ENCODE assay signal across 20 cellular contexts in genomic region chr11:124778281-124778680, GRCh38. TPM values are rescaled to one million over a fixed set of nuclear protein-coding genes. Genes with fewer than 3 reads are reported as not detected.
DNase-seq lines count a peak whose midpoint lies in the region; ATAC-seq, FAIRE-seq and TF ChIP-seq lines count a peak whose summit lies in the region.
"Had no signal": no experiment of that assay in that cellular context is flagged by ENCODE, and none has a peak within 500 bp of the region (broad histone marks: within the 10 kb centered on the region; RNA-seq: fewer than 3 reads in every experiment).

No MANE protein-coding gene starts in this region.

- TF ChIP-seq POLR2A in breast epithelium (IDR thresholded peaks at IDR 0.05) (no peak), K562 (conservative IDR thresholded peaks at IDR 0.05) (no peak)

- H2AFZ ChIP-seq in mammary epithelial cell (ENCODE audit: low read depth, low read length), result no peak overlapping the region
- H2AFZ ChIP-seq in K562 (ENCODE audit: low read depth, low read length), result no peak overlapping the region

- in situ Hi-C loops in mammary epithelial cell (cut with MboI; ENCODE audit: low sequenced_read_pairs in 2 of 2), result no loop called here
- in situ Hi-C loops in K562 (cut with MboI), result no loop called here

- H3K27me3 ChIP-seq in mammary epithelial cell (ENCODE audit: insufficient read depth, low read length), result no peaks in the 10 kb centered on the region
- no peaks in the 10 kb centered on the region for H3K27me3 ChIP-seq in breast epithelium
- H3K27me3 ChIP-seq in K562 (ENCODE audit: control insufficient read depth in 2 of 2, insufficient read depth in 2 of 2, low read length in 2 of 2), result no peaks in the 10 kb centered on the region
- no peaks in the 10 kb centered on the region for H3K27me3 ChIP-seq in CD4-positive, alpha-beta T cell (ENCODE audit: control insufficient read depth, insufficient read depth, low read length)
- H3K27me3 ChIP-seq: body of pancreas, heart left ventricle had no signal

- H3K36me3 Mint-ChIP-seq in CD4-positive, alpha-beta T cell (ENCODE audit: low read depth), result peaks cover 35% of the 10 kb centered on the region
- H3K36me3 Mint-ChIP-seq in nephron progenitor cell (ENCODE audit: low read depth), result peaks cover 54% of the 10 kb centered on the region
- peaks cover 14% of the 10 kb centered on the region for H3K36me3 Mint-ChIP-seq in activated CD8-positive, alpha-beta T cell treated with anti-CD3 and anti-CD28 coated beads, Interleukin-2, amount 10 ng/mL, durations not matched to agents 7 days and 5 days (ENCODE audit: low read depth)

- H3K4me2 ChIP-seq in mammary epithelial cell (ENCODE audit: insufficient read depth, low read depth, low read length) (no peak overlapping the region), K562 (ENCODE audit: insufficient read depth, low read length) (no peak overlapping the region)

- H3K36me3 ChIP-seq in mammary epithelial cell (ENCODE audit: insufficient read depth, low read length) (peaks cover 2% of the 10 kb centered on the region), breast epithelium (no peaks in the 10 kb centered on the region), K562 (ENCODE audit: control insufficient read depth, insufficient read depth, low read length) (no peaks in the 10 kb centered on the region)

- CTCF ChIA-PET in mammary epithelial cell (lab: Charles Lee; ENCODE audit: low non-redundant PET), result no interaction called here
- CTCF ChIA-PET in K562 (lab: Yijun Ruan, JAX; ENCODE audit: low intra/inter-chr PET ratio), result no interaction called here
- CTCF ChIA-PET in CD4-positive, alpha-beta T cell (lab: Charles Lee), result interaction anchor here (0.7 to 1.8 kb wide), 3 partner anchors 15 to 104 kb away, joined by 3 to 5 read pairs (median 4); partner anchors contain the start of genes SIAE and SPA17
- CTCF ChIA-PET in activated CD8-positive, alpha-beta T cell treated with anti-CD3 and anti-CD28 coated beads, Interleukin-2, amount 10 ng/mL, durations not matched to agents 7 days and 5 days (lab: Charles Lee), result interaction anchor here (0.9 to 4.1 kb wide), 5 partner anchors 15 to 32 kb away, joined by 3 to 25 read pairs (median 3); no protein-coding TSS in a partner anchor

- BruUV-seq in mammary epithelial cell (replicated peaks; lab: Mats Ljungman, UMichigan) (no TSS peak), K562 (replicated peaks; lab: Mats Ljungman, UMichigan) (no TSS peak)

- H3K4me1 Mint-ChIP-seq in CD4-positive, alpha-beta T cell (ENCODE audit: low read depth), result peaks cover 28% of the 10 kb centered on the region
- no peaks in the 10 kb centered on the region for H3K4me1 Mint-ChIP-seq in nephron progenitor cell
- peaks cover 23% of the 10 kb centered on the region for H3K4me1 Mint-ChIP-seq in activated CD8-positive, alpha-beta T cell treated with anti-CD3 and anti-CD28 coated beads, Interleukin-2, amount 10 ng/mL, durations not matched to agents 7 days and 5 days (ENCODE audit: low read depth)

- no peak for FAIRE-seq in K562 (lab: Jason Lieb, UNC)
- FAIRE-seq: endometrium had no signal

- no peaks in the 10 kb centered on the region for H3K9me3 ChIP-seq in mammary epithelial cell (replicated peaks; ENCODE audit: insufficient read depth, low read length)
- no peaks in the 10 kb centered on the region for H3K9me3 ChIP-seq in breast epithelium
- no peaks in the 10 kb centered on the region for H3K9me3 ChIP-seq in K562 (replicated peaks; ENCODE audit: control insufficient read depth, insufficient read depth, low read depth, low read length)
- H3K9me3 ChIP-seq in CD4-positive, alpha-beta T cell (ENCODE audit: control insufficient read depth, low read length), result no peaks in the 10 kb centered on the region
- H3K9me3 ChIP-seq: body of pancreas, heart left ventricle had no signal

- 96% methylated on average over 2 of the region's 2 CpGs for WGBS in mammary epithelial cell (ENCODE audit: low coverage, missing lambda C conversion rate)
- WGBS in K562 (ENCODE audit: insufficient coverage, low coverage, missing lambda C conversion rate), result 18% methylated on average over 2 of the region's 2 CpGs

- TF ChIP-seq EP300 in K562 (IDR thresholded peaks at IDR 0.05; ENCODE audit: low read length), result no peak

- no peaks in the 10 kb centered on the region for H3K9me1 ChIP-seq in K562 (ENCODE audit: control insufficient read depth, insufficient read depth, low read length)

- POLR2A ChIA-PET in K562 (lab: Yijun Ruan, JAX), result no interaction called here
- POLR2A ChIA-PET in CD4-positive, alpha-beta T cell (lab: Charles Lee), result no interaction called here
- POLR2A ChIA-PET in activated CD8-positive, alpha-beta T cell treated with anti-CD3 and anti-CD28 coated beads, Interleukin-2, amount 10 ng/mL, durations not matched to agents 7 days and 5 days (lab: Charles Lee), result no interaction called here

- H3K27ac ChIP-seq in mammary epithelial cell (ENCODE audit: insufficient read depth, low read depth, low read length), result no peak overlapping the region
- no peak overlapping the region for H3K27ac ChIP-seq in breast epithelium
- no peak overlapping the region for H3K27ac ChIP-seq in K562 (ENCODE audit: extremely low read depth, low read depth, low read length)
- no peak overlapping the region for H3K27ac ChIP-seq in CD4-positive, alpha-beta T cell (ENCODE audit: low read depth, low read length)

- no peak overlapping the region for H3K27ac Mint-ChIP-seq in CD4-positive, alpha-beta T cell
- no peak overlapping the region for H3K27ac Mint-ChIP-seq in nephron progenitor cell
- no peak overlapping the region for H3K27ac Mint-ChIP-seq in activated CD8-positive, alpha-beta T cell treated with anti-CD3 and anti-CD28 coated beads, Interleukin-2, amount 10 ng/mL, durations not matched to agents 7 days and 5 days
- H3K27ac Mint-ChIP-seq: activated CD8-positive, alpha-beta T cell treated with anti-CD3 and anti-CD28 coated beads for 36 hours; stimulated activated naive CD8-positive, alpha-beta T cell treated with anti-CD3 and anti-CD28 coated beads, Interleukin-15, Interleukin-2, amounts not matched to agents 100 ng/mL and 50 ng/mL, for 24 hours had no signal

- no peaks in the 10 kb centered on the region for H3K27me3 Mint-ChIP-seq in CD4-positive, alpha-beta T cell
- no peaks in the 10 kb centered on the region for H3K27me3 Mint-ChIP-seq in nephron progenitor cell (ENCODE audit: low read depth, poor library complexity)
- no peaks in the 10 kb centered on the region for H3K27me3 Mint-ChIP-seq in activated CD8-positive, alpha-beta T cell treated with anti-CD3 and anti-CD28 coated beads, Interleukin-2, amount 10 ng/mL, durations not matched to agents 7 days and 5 days (ENCODE audit: low read depth)
- H3K27me3 Mint-ChIP-seq: activated CD8-positive, alpha-beta T cell treated with anti-CD3 and anti-CD28 coated beads for 36 hours; stimulated activated naive CD8-positive, alpha-beta T cell treated with anti-CD3 and anti-CD28 coated beads, Interleukin-15, Interleukin-2, amounts not matched to agents 100 ng/mL and 50 ng/mL, for 24 hours had no signal

- ATAC-seq in K562, result no peak
- ATAC-seq in CD4-positive, alpha-beta T cell (ENCODE audit: poor library complexity), result no peak
- no peak for ATAC-seq in activated CD8-positive, alpha-beta T cell treated with anti-CD3 and anti-CD28 coated beads, Interleukin-2, amount 10 ng/mL, durations not matched to agents 7 days and 5 days
- ATAC-seq: activated CD8-positive, alpha-beta T cell treated with anti-CD3 and anti-CD28 coated beads for 36 hours; body of pancreas; heart left ventricle; left lobe of liver had no signal

- no peaks in the 10 kb centered on the region for H3K9me3 Mint-ChIP-seq in CD4-positive, alpha-beta T cell
- H3K9me3 Mint-ChIP-seq in nephron progenitor cell, result no peaks in the 10 kb centered on the region
- no peaks in the 10 kb centered on the region for H3K9me3 Mint-ChIP-seq in activated CD8-positive, alpha-beta T cell treated with anti-CD3 and anti-CD28 coated beads, Interleukin-2, amount 10 ng/mL, durations not matched to agents 7 days and 5 days (ENCODE audit: insufficient read depth)
- H3K9me3 Mint-ChIP-seq: activated CD8-positive, alpha-beta T cell treated with anti-CD3 and anti-CD28 coated beads for 36 hours; stimulated activated naive CD8-positive, alpha-beta T cell treated with anti-CD3 and anti-CD28 coated beads, Interleukin-15, Interleukin-2, amounts not matched to agents 100 ng/mL and 50 ng/mL, for 24 hours had no signal

- TF ChIP-seq CTCF in mammary epithelial cell (conservative IDR thresholded peaks at IDR 0.05 in 1 of 2, IDR thresholded peaks at IDR 0.05 in 1 of 2; ENCODE audit: extremely low read depth in 1 of 2, insufficient read depth in 1 of 2, low read depth in 1 of 2, low read length in 2 of 2), result peak; percentile 25 to 33
- TF ChIP-seq CTCF in breast epithelium (IDR thresholded peaks at IDR 0.05), result no peak
- TF ChIP-seq CTCF in K562 (IDR thresholded peaks at IDR 0.05 in 2 of 3, conservative IDR thresholded peaks at IDR 0.05 in 1 of 3; ENCODE audit: insufficient read depth in 2 of 3, low read depth in 1 of 3, low read length in 3 of 3), result peak; percentile 26 to 39 (median 29); a peak in 3 of 6 replicates
- TF ChIP-seq CTCF in CD4-positive, alpha-beta T cell (IDR thresholded peaks at IDR 0.05), result no peak
- no peak for TF ChIP-seq CTCF in nephron progenitor cell (IDR thresholded peaks at IDR 0.05)

- H3K79me2 ChIP-seq in mammary epithelial cell (ENCODE audit: insufficient read depth, low read length), result peaks cover 5% of the 10 kb centered on the region
- H3K79me2 ChIP-seq in K562 (ENCODE audit: control insufficient read depth, insufficient read depth, low read length), result no peaks in the 10 kb centered on the region

- H3K4me1 ChIP-seq in mammary epithelial cell (ENCODE audit: insufficient read depth, low read length) (no peaks in the 10 kb centered on the region), breast epithelium (no peaks in the 10 kb centered on the region), K562 (replicated peaks in 1 of 2; ENCODE audit: control insufficient read depth in 2 of 2, insufficient read depth in 2 of 2, low read length in 2 of 2) (no peaks in the 10 kb centered on the region)

- dilution Hi-C loops in mammary epithelial cell (cut with HindIII; ENCODE audit: low sequenced_read_pairs), result loop anchor here (5.0 kb wide), 1 partner anchor 54 kb away; no protein-coding TSS in a partner anchor

- intact Hi-C loops in mammary epithelial cell (cut with micrococcal nuclease), result no loop called here
- intact Hi-C loops in breast epithelium (cut with DNase I; ENCODE audit: low total_unique reads), result no loop called here
- intact Hi-C loops in K562 (cut with micrococcal nuclease), result no loop called here
- intact Hi-C loops in CD4-positive, alpha-beta T cell (cut with DNase I, micrococcal nuclease), result no loop called here

- H3K4me3 Mint-ChIP-seq in CD4-positive, alpha-beta T cell, result no peak overlapping the region
- no peak overlapping the region for H3K4me3 Mint-ChIP-seq in nephron progenitor cell
- no peak overlapping the region for H3K4me3 Mint-ChIP-seq in activated CD8-positive, alpha-beta T cell treated with anti-CD3 and anti-CD28 coated beads, Interleukin-2, amount 10 ng/mL, durations not matched to agents 7 days and 5 days
- H3K4me3 Mint-ChIP-seq: activated CD8-positive, alpha-beta T cell treated with anti-CD3 and anti-CD28 coated beads for 36 hours; stimulated activated naive CD8-positive, alpha-beta T cell treated with anti-CD3 and anti-CD28 coated beads, Interleukin-15, Interleukin-2, amounts not matched to agents 100 ng/mL and 50 ng/mL, for 24 hours had no signal

- DNase-seq in mammary epithelial cell, result no peak
- no peak for DNase-seq in breast epithelium (ENCODE audit: low spot score in 2 of 2)
- DNase-seq in K562 (ENCODE audit: extremely low read depth in 1 of 4, low spot score in 3 of 4), result no peak
- DNase-seq in kidney tubule cell (ENCODE audit: low spot score), result peak; percentile 10
- no peak for DNase-seq in mucosa of gallbladder (ENCODE audit: low spot score)
- no peak for DNase-seq in CD4-positive, alpha-beta T cell
- DNase-seq in nephron progenitor cell, result no peak
- DNase-seq in activated CD8-positive, alpha-beta T cell treated with anti-CD3 and anti-CD28 coated beads, Interleukin-2, amount 10 ng/mL, durations not matched to agents 7 days and 5 days, result no peak
- DNase-seq: activated CD8-positive, alpha-beta T cell treated with anti-CD3 and anti-CD28 coated beads for 36 hours; activated effector memory CD4-positive, alpha-beta T cell treated with anti-CD3 and anti-CD28 coated beads, Interleukin-2, amount 50 U/mL, for 16 hours; body of pancreas; Calu3; heart left ventricle; KBM-7; NCI-H524 treated with DMSO at 0.1 percent for 48 hours; SHP77 treated with DMSO at 0.1 percent for 48 hours had no signal

- H3K9ac ChIP-seq in mammary epithelial cell (ENCODE audit: insufficient read depth, low read length) (no peak overlapping the region), K562 (ENCODE audit: insufficient read depth in 1 of 2, low read depth in 2 of 2, low read length in 2 of 2) (no peak overlapping the region)

- H4K20me1 ChIP-seq in mammary epithelial cell (ENCODE audit: insufficient read depth, low read length) (no peaks in the 10 kb centered on the region), K562 (replicated peaks; ENCODE audit: control insufficient read depth, insufficient read depth, low read length) (no peaks in the 10 kb centered on the region)

- H3K4me3 ChIP-seq in mammary epithelial cell (replicated peaks in 1 of 3; ENCODE audit: insufficient read depth in 1 of 3, low read depth in 2 of 3, low read length in 3 of 3), result no peak overlapping the region
- no peak overlapping the region for H3K4me3 ChIP-seq in breast epithelium
- H3K4me3 ChIP-seq in K562, result no peak overlapping the region
- H3K4me3 ChIP-seq: body of pancreas, heart left ventricle had no signal

- TF ChIP-seq RAD21 in K562 (CRISPR knock-in tag; conservative IDR thresholded peaks at IDR 0.05 in 1 of 2, IDR thresholded peaks at IDR 0.05 in 1 of 2), result peak in 1 of 2 experiments; percentile 46; a peak in 2 of 4 replicates

RNA-seq across cellular contexts. Expression of gene ESAM, which starts 16.2 kb away (rescaled TPM):
- total RNA-seq in mammary epithelial cell (under 1 TPM in 1 of 2 donors, not detected in 1; 0.17 TPM), breast epithelium (10 to 100 TPM; 11.6 to 38.7 (median 19.8) TPM), K562 (2014; rRNA removed) (0.14 and 0.29 TPM in 2 replicates), K562 (2014; rRNA removed; fragmentation: Illumina TruSeq; extraction: Trizol) (0.18 and 0.22 TPM in 2 replicates), K562 (2015; rRNA removed; fragmentation: Illumina TruSeq; extraction: Trizol) (0.15 and 0.22 TPM in 2 replicates), K562 (2021) (0.36 and 0.91 TPM in 2 replicates), mucosa of gallbladder (22.0 TPM)
- polyA plus RNA-seq in mammary epithelial cell (not detected), K562 (2011; rRNA removed) (0.47 and 1.1 TPM in 2 replicates), K562 (2014; fragmentation: Illumina TruSeq; extraction: Trizol) (0.65 and 0.90 TPM in 2 replicates), K562 (2014; fragmentation: Nextera tagmentation; extraction: Ambion mirVana) (under 1 TPM; 0.06 to 0.08 TPM), K562 (2014; rRNA removed) (0.22 and 1.5 TPM in 2 replicates)
- not detected for polyA minus RNA-seq in mammary epithelial cell
- 0.74 and 2.0 TPM in 2 replicates for total RNA-seq in K562 (2011; cell fraction: chromatin; rRNA removed; ENCODE audit: low replicate concordance)
- total RNA-seq in K562 (2011; cell fraction: nucleolus; rRNA removed), result 1.6 and 1.8 TPM in 2 replicates
- 1.2 and 2.9 TPM in 2 replicates for total RNA-seq in K562 (2011; cell fraction: nucleoplasm; rRNA removed)
- polyA plus RNA-seq in K562 (2011; cell fraction: cytosol; rRNA removed), result 0.31 and 1.9 TPM in 2 replicates
- polyA plus RNA-seq in K562 (2011; cell fraction: nucleus; rRNA removed), result 1.1 and 4.0 TPM in 2 replicates
- 0.70 and 2.0 TPM in 2 replicates for polyA plus RNA-seq in K562 (2012)
- polyA minus RNA-seq in K562 (2011; rRNA and poly(A)+ RNA removed), result 0.24 and 0.60 TPM in 2 replicates
- 0.57 and 1.3 TPM in 2 replicates for polyA minus RNA-seq in K562 (2011; cell fraction: cytosol; rRNA and poly(A)+ RNA removed)
- polyA minus RNA-seq in K562 (2011; cell fraction: nucleus; rRNA and poly(A)+ RNA removed), result 0.44 and 0.54 TPM in 2 replicates
- under 1 TPM; 0.38 to 0.64 TPM for total RNA-seq in CD4-positive, alpha-beta T cell
- total RNA-seq in activated CD8-positive, alpha-beta T cell treated with anti-CD3 and anti-CD28 coated beads, Interleukin-2, amount 10 ng/mL, durations not matched to agents 7 days and 5 days, result under 1 TPM; 0.50 to 0.55 TPM

RNA-seq across cellular contexts. Expression of gene MSANTD2, which starts 21.9 kb away (rescaled TPM):
- 1 to 10 TPM; 8.7 to 9.7 TPM for total RNA-seq in mammary epithelial cell
- polyA plus RNA-seq in mammary epithelial cell, result 1.9 TPM
- polyA minus RNA-seq in mammary epithelial cell, result 4.3 TPM
- total RNA-seq in breast epithelium, result 10 to 100 TPM; 10.9 to 34.2 (median 27.2) TPM
- 3.6 and 10.0 TPM in 2 replicates for total RNA-seq in K562 (2011; cell fraction: chromatin; rRNA removed; ENCODE audit: low replicate concordance)
- 3.0 and 3.8 TPM in 2 replicates for total RNA-seq in K562 (2011; cell fraction: nucleolus; rRNA removed)
- total RNA-seq in K562 (2011; cell fraction: nucleoplasm; rRNA removed), result 4.5 and 7.6 TPM in 2 replicates
- total RNA-seq in K562 (2014; rRNA removed), result 5.7 and 6.5 TPM in 2 replicates
- 4.5 and 5.1 TPM in 2 replicates for total RNA-seq in K562 (2014; rRNA removed; fragmentation: Illumina TruSeq; extraction: Trizol)
- total RNA-seq in K562 (2015; rRNA removed; fragmentation: Illumina TruSeq; extraction: Trizol), result 7.9 and 8.4 TPM in 2 replicates
- total RNA-seq in K562 (2021), result 5.1 and 5.3 TPM in 2 replicates
- 2.9 and 4.2 TPM in 2 replicates for polyA plus RNA-seq in K562 (2011; rRNA removed)
- polyA plus RNA-seq in K562 (2011; cell fraction: cytosol; rRNA removed), result 1.5 and 1.6 TPM in 2 replicates
- 6.3 and 11.1 TPM in 2 replicates for polyA plus RNA-seq in K562 (2011; cell fraction: nucleus; rRNA removed)
- 3.1 and 4.7 TPM in 2 replicates for polyA plus RNA-seq in K562 (2012)
- polyA plus RNA-seq in K562 (2014; fragmentation: Illumina TruSeq; extraction: Trizol), result 4.8 and 7.3 TPM in 2 replicates
- 1 to 10 TPM; 1.3 to 1.6 TPM for polyA plus RNA-seq in K562 (2014; fragmentation: Nextera tagmentation; extraction: Ambion mirVana)
- polyA plus RNA-seq in K562 (2014; rRNA removed), result 5.3 and 9.9 TPM in 2 replicates
- 1.2 and 1.9 TPM in 2 replicates for polyA minus RNA-seq in K562 (2011; rRNA and poly(A)+ RNA removed)
- 0.38 and 1.0 TPM in 2 replicates for polyA minus RNA-seq in K562 (2011; cell fraction: cytosol; rRNA and poly(A)+ RNA removed)
- polyA minus RNA-seq in K562 (2011; cell fraction: nucleus; rRNA and poly(A)+ RNA removed), result 3.8 and 5.9 TPM in 2 replicates
- total RNA-seq in mucosa of gallbladder, result 12.1 TPM
- 1 to 10 TPM; 4.2 to 5.1 TPM for total RNA-seq in CD4-positive, alpha-beta T cell
- 10 to 100 TPM in 1 of 2 experiments, 1 to 10 TPM in 1; 9.1 to 10.2 TPM for total RNA-seq in activated CD8-positive, alpha-beta T cell treated with anti-CD3 and anti-CD28 coated beads, Interleukin-2, amount 10 ng/mL, durations not matched to agents 7 days and 5 days

RNA-seq across cellular contexts. Expression of gene VSIG2, which starts 26.2 kb away (rescaled TPM):
- total RNA-seq in mammary epithelial cell, result not detected
- not detected for polyA plus RNA-seq in mammary epithelial cell
- polyA minus RNA-seq in mammary epithelial cell, result not detected
- 10 to 100 TPM in 1 of 3 donors, 1 to 10 TPM in 1, not detected in 1; 8.8 to 20.5 TPM for total RNA-seq in breast epithelium
- not detected in 2 replicates for total RNA-seq in K562 (2011; cell fraction: chromatin; rRNA removed; ENCODE audit: low replicate concordance)
- total RNA-seq in K562 (2011; cell fraction: nucleolus; rRNA removed), result not detected in 2 replicates
- total RNA-seq in K562 (2011; cell fraction: nucleoplasm; rRNA removed), result not detected in 2 replicates
- total RNA-seq in K562 (2014; rRNA removed), result not detected in 2 replicates
- total RNA-seq in K562 (2014; rRNA removed; fragmentation: Illumina TruSeq; extraction: Trizol), result not detected in 2 replicates
- total RNA-seq in K562 (2015; rRNA removed; fragmentation: Illumina TruSeq; extraction: Trizol), result not detected in 2 replicates
- not detected in 2 replicates for total RNA-seq in K562 (2021)
- polyA plus RNA-seq in K562 (2011; rRNA removed), result not detected in 2 replicates
- polyA plus RNA-seq in K562 (2011; cell fraction: cytosol; rRNA removed), result 0.06 TPM in 1 of 2 replicates, not detected in the other
- polyA plus RNA-seq in K562 (2011; cell fraction: nucleus; rRNA removed), result not detected in 2 replicates
- polyA plus RNA-seq in K562 (2012), result 0.11 and 0.17 TPM in 2 replicates
- polyA plus RNA-seq in K562 (2014; fragmentation: Illumina TruSeq; extraction: Trizol), result not detected in 2 replicates
- polyA plus RNA-seq in K562 (2014; fragmentation: Nextera tagmentation; extraction: Ambion mirVana), result not detected
- not detected in 2 replicates for polyA plus RNA-seq in K562 (2014; rRNA removed)
- polyA minus RNA-seq in K562 (2011; rRNA and poly(A)+ RNA removed), result not detected in 2 replicates
- polyA minus RNA-seq in K562 (2011; cell fraction: cytosol; rRNA and poly(A)+ RNA removed), result not detected in 2 replicates
- not detected in 2 replicates for polyA minus RNA-seq in K562 (2011; cell fraction: nucleus; rRNA and poly(A)+ RNA removed)
- total RNA-seq in mucosa of gallbladder, result 24.3 TPM
- under 1 TPM in 1 of 2 experiments, not detected in 1; 0.28 TPM for total RNA-seq in CD4-positive, alpha-beta T cell
- not detected for total RNA-seq in activated CD8-positive, alpha-beta T cell treated with anti-CD3 and anti-CD28 coated beads, Interleukin-2, amount 10 ng/mL, durations not matched to agents 7 days and 5 days
- total RNA-seq: Calu3 had no signal
- polyA plus RNA-seq: neural cell had no signal

RNA-seq across cellular contexts. Expression of gene NRGN, which starts 38.5 kb away (rescaled TPM):
- total RNA-seq in mammary epithelial cell, result 1 to 10 TPM in 1 of 2 donors, not detected in 1; 3.8 TPM
- polyA plus RNA-seq in mammary epithelial cell, result 7.4 TPM
- polyA minus RNA-seq in mammary epithelial cell, result 5.4 TPM
- under 1 TPM; 0.33 to 0.48 (median 0.44) TPM for total RNA-seq in breast epithelium
- 2.1 and 5.7 TPM in 2 replicates for total RNA-seq in K562 (2011; cell fraction: chromatin; rRNA removed; ENCODE audit: low replicate concordance)
- 3.7 and 5.8 TPM in 2 replicates for total RNA-seq in K562 (2011; cell fraction: nucleolus; rRNA removed)
- 3.0 and 5.3 TPM in 2 replicates for total RNA-seq in K562 (2011; cell fraction: nucleoplasm; rRNA removed)
- 2.0 and 3.8 TPM in 2 replicates for total RNA-seq in K562 (2014; rRNA removed)
- 0.29 and 0.61 TPM in 2 replicates for total RNA-seq in K562 (2014; rRNA removed; fragmentation: Illumina TruSeq; extraction: Trizol)
- total RNA-seq in K562 (2015; rRNA removed; fragmentation: Illumina TruSeq; extraction: Trizol), result 0.72 and 1.3 TPM in 2 replicates
- total RNA-seq in K562 (2021), result 6.8 and 7.8 TPM in 2 replicates
- polyA plus RNA-seq in K562 (2011; rRNA removed), result 3.4 and 4.1 TPM in 2 replicates
- 7.0 and 13.8 TPM in 2 replicates for polyA plus RNA-seq in K562 (2011; cell fraction: cytosol; rRNA removed)
- 13.0 and 27.2 TPM in 2 replicates for polyA plus RNA-seq in K562 (2011; cell fraction: nucleus; rRNA removed)
- polyA plus RNA-seq in K562 (2012), result 7.8 and 11.8 TPM in 2 replicates
- 3.5 and 4.5 TPM in 2 replicates for polyA plus RNA-seq in K562 (2014; fragmentation: Illumina TruSeq; extraction: Trizol)
- polyA plus RNA-seq in K562 (2014; fragmentation: Nextera tagmentation; extraction: Ambion mirVana), result not detected
- 3.2 and 5.7 TPM in 2 replicates for polyA plus RNA-seq in K562 (2014; rRNA removed)
- polyA minus RNA-seq in K562 (2011; rRNA and poly(A)+ RNA removed), result 0.33 and 1.2 TPM in 2 replicates
- polyA minus RNA-seq in K562 (2011; cell fraction: cytosol; rRNA and poly(A)+ RNA removed), result 1.4 and 3.2 TPM in 2 replicates
- 2.0 and 5.9 TPM in 2 replicates for polyA minus RNA-seq in K562 (2011; cell fraction: nucleus; rRNA and poly(A)+ RNA removed)
- 6.1 TPM for total RNA-seq in mucosa of gallbladder
- 1 to 10 TPM in 1 of 2 experiments, under 1 TPM in 1; 0.84 to 1.4 TPM for total RNA-seq in CD4-positive, alpha-beta T cell
- total RNA-seq in activated CD8-positive, alpha-beta T cell treated with anti-CD3 and anti-CD28 coated beads, Interleukin-2, amount 10 ng/mL, durations not matched to agents 7 days and 5 days, result 1 to 10 TPM; 5.7 to 6.1 TPM
- total RNA-seq: body of pancreas had no signal

Comparison
In these comparisons a context has a peak if more than half of its experiments do, and no peak if none do; other contexts are left out.
1. CTCF ChIP-seq: peak in mammary epithelial cell (2 of 2) and K562 (3 of 3); none in breast epithelium (0 of 3), CD4-positive, alpha-beta T cell (single experiment) and nephron progenitor cell (single experiment).
2. CTCF ChIA-PET loops: an anchor here in CD4-positive, alpha-beta T cell (0.7 to 1.8 kb wide) and activated CD8-positive, alpha-beta T cell treated with anti-CD3 and anti-CD28 coated beads, Interleukin-2, amount 10 ng/mL, durations not matched to agents 7 days and 5 days (0.9 to 4.1 kb wide); none called in mammary epithelial cell and K562.